Comparison of ENCODE assay signal across 1 cellular context in the genomic region with DNA sequence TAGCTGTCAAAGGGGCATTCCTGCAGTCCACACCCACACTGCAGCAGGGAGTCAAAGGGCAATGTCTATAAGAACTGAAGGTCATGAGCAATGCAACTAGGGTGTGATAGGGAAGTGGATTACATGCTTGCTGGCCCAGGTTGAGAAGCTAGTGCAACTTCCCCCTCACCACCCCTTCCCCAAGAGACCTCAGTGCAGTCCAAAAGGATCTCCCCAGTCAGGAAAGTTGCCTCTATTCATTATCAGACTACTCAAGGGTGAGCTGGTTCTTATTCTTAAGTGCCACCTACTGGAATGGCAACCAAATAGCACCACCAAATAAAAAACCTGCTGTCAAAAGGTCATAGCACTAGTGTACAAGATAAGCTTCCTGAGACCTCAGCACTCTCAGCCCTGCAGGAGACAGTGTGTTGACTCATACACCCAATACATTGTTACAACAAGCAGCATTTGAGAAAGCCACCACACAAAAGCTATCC.
TF ChIP-seq lines count a peak whose summit lies in the region.

No MANE protein-coding gene starts in this region.

TF ChIP-seq in K562, 482 proteins besides CTCF, POLR2A, EP300 and RAD21 (continued from another document):
- TF ChIP-seq NELFE (IDR thresholded peaks at IDR 0.05; ENCODE audit: insufficient read depth, insufficient read length) (no peak), MGA (IDR thresholded peaks at IDR 0.05) (no peak), ZFP30 (CRISPR knock-in tag; IDR thresholded peaks at IDR 0.05; ENCODE audit: borderline replicate concordance) (no peak), NR3C1 (CRISPR knock-in tag; IDR thresholded peaks at IDR 0.05) (no peak), HIVEP1 (CRISPR knock-in tag; IDR thresholded peaks at IDR 0.05) (no peak), SP2 (IDR thresholded peaks at IDR 0.05; ENCODE audit: extremely low read depth, low read depth, low read length, poor library complexity, severe bottlenecking) (no peak), SP1 (CRISPR knock-in tag; IDR thresholded peaks at IDR 0.05) (no peak), E4F1 (CRISPR knock-in tag; IDR thresholded peaks at IDR 0.05; ENCODE audit: borderline replicate concordance) (no peak), SUPT5H (IDR thresholded peaks at IDR 0.05) (no peak), ZNF23 (CRISPR knock-in tag; IDR thresholded peaks at IDR 0.05) (no peak), GATAD2B (IDR thresholded peaks at IDR 0.05; ENCODE audit: borderline replicate concordance) (no peak), PCBP2 (IDR thresholded peaks at IDR 0.05; ENCODE audit: low read depth, low read length, poor library complexity, severe bottlenecking) (no peak), ZNF778 (CRISPR knock-in tag; IDR thresholded peaks at IDR 0.05) (no peak), CREBBP (IDR thresholded peaks at IDR 0.05; ENCODE audit: low read depth, low read length) (no peak), ELF1 (tag; IDR thresholded peaks at IDR 0.05) (no peak), GATA2 (CRISPR knock-in tag; IDR thresholded peaks at IDR 0.05) (no peak), PHF21A (IDR thresholded peaks at IDR 0.05; ENCODE audit: borderline replicate concordance, low read depth) (no peak), ZBTB2 (IDR thresholded peaks at IDR 0.05) (no peak), EHMT2 (IDR thresholded peaks at IDR 0.05) (peak; percentile 56; the same call in 1 of the 2 replicates), MAZ (CRISPR knock-in tag; conservative IDR thresholded peaks at IDR 0.05 in 1 of 2, IDR thresholded peaks at IDR 0.05 in 1 of 2) (no peak)
- TF ChIP-seq, protein P1, sequence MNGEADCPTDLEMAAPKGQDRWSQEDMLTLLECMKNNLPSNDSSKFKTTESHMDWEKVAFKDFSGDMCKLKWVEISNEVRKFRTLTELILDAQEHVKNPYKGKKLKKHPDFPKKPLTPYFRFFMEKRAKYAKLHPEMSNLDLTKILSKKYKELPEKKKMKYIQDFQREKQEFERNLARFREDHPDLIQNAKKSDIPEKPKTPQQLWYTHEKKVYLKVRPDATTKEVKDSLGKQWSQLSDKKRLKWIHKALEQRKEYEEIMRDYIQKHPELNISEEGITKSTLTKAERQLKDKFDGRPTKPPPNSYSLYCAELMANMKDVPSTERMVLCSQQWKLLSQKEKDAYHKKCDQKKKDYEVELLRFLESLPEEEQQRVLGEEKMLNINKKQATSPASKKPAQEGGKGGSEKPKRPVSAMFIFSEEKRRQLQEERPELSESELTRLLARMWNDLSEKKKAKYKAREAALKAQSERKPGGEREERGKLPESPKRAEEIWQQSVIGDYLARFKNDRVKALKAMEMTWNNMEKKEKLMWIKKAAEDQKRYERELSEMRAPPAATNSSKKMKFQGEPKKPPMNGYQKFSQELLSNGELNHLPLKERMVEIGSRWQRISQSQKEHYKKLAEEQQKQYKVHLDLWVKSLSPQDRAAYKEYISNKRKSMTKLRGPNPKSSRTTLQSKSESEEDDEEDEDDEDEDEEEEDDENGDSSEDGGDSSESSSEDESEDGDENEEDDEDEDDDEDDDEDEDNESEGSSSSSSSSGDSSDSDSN (IDR thresholded peaks at IDR 0.05; ENCODE audit: borderline replicate concordance in 1 of 2, low read depth in 2 of 2, low read length in 2 of 2) = no peak
- TF ChIP-seq, protein P2, sequence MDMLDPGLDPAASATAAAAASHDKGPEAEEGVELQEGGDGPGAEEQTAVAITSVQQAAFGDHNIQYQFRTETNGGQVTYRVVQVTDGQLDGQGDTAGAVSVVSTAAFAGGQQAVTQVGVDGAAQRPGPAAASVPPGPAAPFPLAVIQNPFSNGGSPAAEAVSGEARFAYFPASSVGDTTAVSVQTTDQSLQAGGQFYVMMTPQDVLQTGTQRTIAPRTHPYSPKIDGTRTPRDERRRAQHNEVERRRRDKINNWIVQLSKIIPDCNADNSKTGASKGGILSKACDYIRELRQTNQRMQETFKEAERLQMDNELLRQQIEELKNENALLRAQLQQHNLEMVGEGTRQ (CRISPR knock-in tag; IDR thresholded peaks at IDR 0.05) = no peak
